ENCODE assay signal across 19 cellular contexts in genomic region chr10:117719558-117719957, GRCh38.
A peak's percentile ranks its signal among the peaks of the same experiment; 100 is the strongest.
DNase-seq lines count a peak whose midpoint lies in the region; ATAC-seq and TF ChIP-seq lines count a peak whose summit lies in the region.
"Had no signal": no experiment of that assay in that cellular context is flagged by ENCODE, and none has a peak within 500 bp of the region (broad histone marks: within the 10 kb centered on the region; RNA-seq: fewer than 3 reads in every experiment).

No MANE protein-coding gene starts in this region.

- DNase-seq in DMS 273 (lab: John Stamatoyannopoulos, UW; ENCODE audit: unreplicated experiment) (peak; percentile 29), DMS 273 treated with DMSO at 0.1 percent for 48 hours (lab: John Stamatoyannopoulos, UW) (no peak), glutamatergic neuron (no peak), renal cortical epithelial cell (ENCODE audit: low read depth) (peak; percentile 75), esophagus squamous epithelium (lab: John Stamatoyannopoulos, UW) (no peak)
- DNase-seq: AML-193; CD4-positive, alpha-beta T cell; DND-41; EL; GM23248 had no signal

- TF ChIP-seq CTCF in glutamatergic neuron (IDR thresholded peaks at IDR 0.05; ENCODE audit: partially characterized antibody, unreplicated experiment) (no peak), nephron (IDR thresholded peaks at IDR 0.05; ENCODE audit: unreplicated experiment in 3 of 3) (no peak), esophagus squamous epithelium (IDR thresholded peaks at IDR 0.05) (no peak)

- H3K27ac Mint-ChIP-seq in glutamatergic neuron (ENCODE audit: unreplicated experiment) (peak overlapping the region; percentile 9), nephron (peak overlapping the region; percentile 61 to 84 (median 74))
- H3K27ac Mint-ChIP-seq: CD4-positive, alpha-beta T cell had no signal

- no peak overlapping the region for H3K27ac ChIP-seq in esophagus squamous epithelium
- H3K27ac ChIP-seq: 22Rv1, A549, C4-2B, GM23248 had no signal

- H3K27me3 Mint-ChIP-seq in glutamatergic neuron (ENCODE audit: unreplicated experiment) (peaks cover 2% of the 10 kb centered on the region), nephron (ENCODE audit: low read depth) (peaks cover 13% of the 10 kb centered on the region)

- 67 to 83% methylated on average over 4 to 5 of the region's 5 CpGs for WGBS in esophagus squamous epithelium, 2 donors

- H3K4me3 Mint-ChIP-seq in glutamatergic neuron (ENCODE audit: unreplicated experiment), result no peak overlapping the region
- H3K4me3 Mint-ChIP-seq in nephron, result peak overlapping the region in 1 of 3 experiments; percentile 50
- H3K4me3 Mint-ChIP-seq: CD4-positive, alpha-beta T cell had no signal

- ATAC-seq in GM18498 (IDR thresholded peaks at IDR 0.05; ENCODE audit: unreplicated experiment), result no peak
- no peak for ATAC-seq in HG02571 (IDR thresholded peaks at IDR 0.05; ENCODE audit: unreplicated experiment)
- ATAC-seq: A549, GM12878 had no signal

- intact Hi-C loops in esophagus squamous epithelium (cut with DNase I), result no loop called here

- no peaks in the 10 kb centered on the region for H3K9me3 ChIP-seq in esophagus squamous epithelium
- H3K9me3 ChIP-seq: Caco-2, HAP-1 had no signal

- peaks cover 0 to 40% (median 0%) of the 10 kb centered on the region in 4 donors for H3K27me3 ChIP-seq in esophagus squamous epithelium

- H3K36me3 ChIP-seq in esophagus squamous epithelium, result no peaks in the 10 kb centered on the region
- H3K36me3 ChIP-seq: HAP-1 had no signal

- H3K4me3 ChIP-seq in esophagus squamous epithelium, result no peak overlapping the region
- H3K4me3 ChIP-seq: A549, GM12878, GM23248, HAP-1 had no signal

- peaks cover 3% of the 10 kb centered on the region for H3K9me3 Mint-ChIP-seq in glutamatergic neuron (ENCODE audit: unreplicated experiment)
- peaks cover 2% of the 10 kb centered on the region for H3K9me3 Mint-ChIP-seq in nephron
- H3K9me3 Mint-ChIP-seq: CD4-positive, alpha-beta T cell had no signal

- H3K4me1 Mint-ChIP-seq in glutamatergic neuron (ENCODE audit: low read depth, unreplicated experiment) (peaks cover 5% of the 10 kb centered on the region), nephron (peaks cover 45% of the 10 kb centered on the region)

- no peak for TF ChIP-seq POLR2A in esophagus squamous epithelium (IDR thresholded peaks at IDR 0.05)

- H3K36me3 Mint-ChIP-seq in glutamatergic neuron (ENCODE audit: unreplicated experiment) (no peaks in the 10 kb centered on the region), nephron (ENCODE audit: low read depth) (no peaks in the 10 kb centered on the region)

- H3K4me1 ChIP-seq in esophagus squamous epithelium, result no peaks in the 10 kb centered on the region
- H3K4me1 ChIP-seq: A549, HAP-1 had no signal

Comparison
In these comparisons a context has a peak if more than half of its experiments do, and no peak if none do; other contexts are left out.
1. DNase-seq: peak in DMS 273 (single experiment) and renal cortical epithelial cell (single experiment); none in DMS 273 treated with DMSO at 0.1 percent for 48 hours (single experiment), glutamatergic neuron (single experiment) and esophagus squamous epithelium (single experiment).